Comparison of ENCODE assay signal across 28 cellular contexts in genomic region chr15:23628612-23629233, GRCh38. TPM values are rescaled to one million over a fixed set of nuclear protein-coding genes. Genes with fewer than 3 reads are reported as not detected.
DNase-seq lines count a peak whose midpoint lies in the region; ATAC-seq, FAIRE-seq and TF ChIP-seq lines count a peak whose summit lies in the region.
"Had no signal": no experiment of that assay in that cellular context is flagged by ENCODE, and none has a peak within 500 bp of the region (broad histone marks: within the 10 kb centered on the region; RNA-seq: fewer than 3 reads in every experiment).

No MANE protein-coding gene starts in this region.

- no peak for FAIRE-seq in kidney (lab: Jason Lieb, UNC)
- FAIRE-seq: H1, pancreas had no signal

- no peak overlapping the region for H3K4me2 ChIP-seq in HCT116 (ENCODE audit: low read length)
- H3K4me2 ChIP-seq: BLaER1 had no signal

- peaks cover 16% of the 10 kb centered on the region for H3K4me1 Mint-ChIP-seq in endodermal cell
- H3K4me1 Mint-ChIP-seq in progenitor cell of endocrine pancreas (ENCODE audit: low read depth), result peaks cover 26% of the 10 kb centered on the region
- H3K4me1 Mint-ChIP-seq: brain; natural killer cell; stimulated activated memory B cell treated with anti-CD40 and anti-IgM and Interleukin-4, amounts not matched to agents 10 μg/mL and 1 μg/mL and 100 μg/mL, for 72 hours had no signal

- no peaks in the 10 kb centered on the region for H4K20me1 ChIP-seq in HCT116 (ENCODE audit: insufficient read depth)
- H4K20me1 ChIP-seq: BLaER1 had no signal

- TF ChIP-seq CTCF in HCT116 (IDR thresholded peaks at IDR 0.05 in 2 of 3, conservative IDR thresholded peaks at IDR 0.05 in 1 of 3; ENCODE audit: borderline replicate concordance in 1 of 3, insufficient read depth in 1 of 3, low read depth in 2 of 3, low read length in 2 of 3) (no peak), endodermal cell (conservative IDR thresholded peaks at IDR 0.05) (no peak), progenitor cell of endocrine pancreas (IDR thresholded peaks at IDR 0.05; ENCODE audit: unreplicated experiment) (no peak), kidney (IDR thresholded peaks at IDR 0.05; ENCODE audit: borderline replicate concordance, extremely low read depth, insufficient read depth) (no peak)

- H3K36me3 Mint-ChIP-seq in endodermal cell (ENCODE audit: low read depth) (no peaks in the 10 kb centered on the region), progenitor cell of endocrine pancreas (ENCODE audit: insufficient read depth) (peaks cover 2% of the 10 kb centered on the region)
- H3K36me3 Mint-ChIP-seq: brain; natural killer cell; stimulated activated memory B cell treated with anti-CD40 and anti-IgM and Interleukin-4, amounts not matched to agents 10 μg/mL and 1 μg/mL and 100 μg/mL, for 72 hours had no signal

- peaks cover 68% of the 10 kb centered on the region for H3K9me3 Mint-ChIP-seq in endodermal cell
- peaks cover 28% of the 10 kb centered on the region for H3K9me3 Mint-ChIP-seq in progenitor cell of endocrine pancreas (ENCODE audit: low read depth)
- H3K9me3 Mint-ChIP-seq: activated naive CD4-positive, alpha-beta T cell treated with anti-CD3 and anti-CD28 coated beads for 36 hours had no signal

- H3K27me3 Mint-ChIP-seq in endodermal cell (ENCODE audit: insufficient read depth), result peaks cover 67% of the 10 kb centered on the region
- H3K27me3 Mint-ChIP-seq in progenitor cell of endocrine pancreas, result no peaks in the 10 kb centered on the region

- no peaks in the 10 kb centered on the region for H3K4me1 ChIP-seq in HCT116 (ENCODE audit: control insufficient read depth in 1 of 2, insufficient read depth in 2 of 2, low read length in 2 of 2)
- no peaks in the 10 kb centered on the region for H3K4me1 ChIP-seq in endodermal cell (ENCODE audit: control insufficient read depth, insufficient read depth, low read length)
- no peaks in the 10 kb centered on the region for H3K4me1 ChIP-seq in kidney (ENCODE audit: control insufficient read depth in 1 of 2, insufficient read depth in 1 of 2, low read depth in 1 of 2, low read length in 2 of 2)
- H3K4me1 ChIP-seq: BLaER1, pancreas, Peyer's patch had no signal

- H3K36me3 ChIP-seq in HCT116 (ENCODE audit: control insufficient read depth in 1 of 2, insufficient read depth in 2 of 2, low read length in 2 of 2), result no peaks in the 10 kb centered on the region
- H3K36me3 ChIP-seq in endodermal cell (ENCODE audit: control insufficient read depth, insufficient read depth, low read length), result no peaks in the 10 kb centered on the region
- no peaks in the 10 kb centered on the region for H3K36me3 ChIP-seq in kidney (ENCODE audit: control insufficient read depth in 1 of 2, insufficient read depth in 2 of 2, low read length in 2 of 2)
- H3K36me3 ChIP-seq: BLaER1, pancreas, Peyer's patch had no signal

- DNase-seq in HCT116 (ENCODE audit: low read depth, low spot score), result no peak
- peak; percentile 68 for DNase-seq in NCI-H146 treated with DMSO at 0.1 percent for 48 hours (lab: John Stamatoyannopoulos, UW; ENCODE audit: unreplicated experiment)
- peak; percentile 55 for DNase-seq in endodermal cell
- DNase-seq in progenitor cell of endocrine pancreas (ENCODE audit: low spot score, unreplicated experiment), result no peak
- no peak for DNase-seq in kidney
- no peak for DNase-seq in COLO829 (ENCODE audit: low spot score)
- DNase-seq: activated CD8-positive, alpha-beta T cell treated with anti-CD3 and anti-CD28 coated beads, Interleukin-2, amount 10 ng/mL, durations not matched to agents 7 days and 5 days; activated naive CD4-positive, alpha-beta T cell treated with anti-CD3 and anti-CD28 coated beads for 36 hours; cerebellar nuclear complex; foreskin melanocyte; GDM1; left cardiac atrium; natural killer cell; NCI-H1694 treated with DMSO at 0.1 percent for 48 hours; pancreas; Peyer's patch; retina; SHP77 treated with DMSO at 0.1 percent for 48 hours had no signal

- TF ChIP-seq RAD21 in HCT116 (IDR thresholded peaks at IDR 0.05; ENCODE audit: low read depth), result no peak

- H3K9me3 ChIP-seq in HCT116 (ENCODE audit: control insufficient read depth in 1 of 2, insufficient read depth in 1 of 2, low read depth in 1 of 2, low read length in 2 of 2) (no peaks in the 10 kb centered on the region), endodermal cell (ENCODE audit: control insufficient read depth, low read length) (peaks cover 16% of the 10 kb centered on the region), kidney (ENCODE audit: control insufficient read depth in 1 of 2, low read length in 2 of 2) (no peaks in the 10 kb centered on the region)
- H3K9me3 ChIP-seq: BLaER1, pancreas, Peyer's patch had no signal

- RAD21 ChIA-PET in HCT116 (lab: Charles Lee; ENCODE audit: low non-redundant PET in 1 of 2, low total read pairs in 2 of 2, uncharacterized antibody in 2 of 2, unreplicated experiment in 2 of 2), result no interaction called here

- H3K9me2 ChIP-seq in HCT116 (ENCODE audit: insufficient read depth), result no peaks in the 10 kb centered on the region

- H3K27me3 ChIP-seq in HCT116 (ENCODE audit: insufficient read depth, low read length), result no peaks in the 10 kb centered on the region
- H3K27me3 ChIP-seq in endodermal cell (ENCODE audit: control insufficient read depth, insufficient read depth, low read length, poor library complexity, severe bottlenecking), result no peaks in the 10 kb centered on the region
- H3K27me3 ChIP-seq: BLaER1, pancreas, Peyer's patch had no signal

- WGBS in endodermal cell (ENCODE audit: insufficient coverage in 1 of 2, insufficient read length in 1 of 2), 2 experiments, result 40 to 52% methylated on average over 2 to 12 of the region's 13 CpGs

- no TSS peak for BruUV-seq in HCT116 (replicated peaks; lab: Mats Ljungman, UMichigan)

- POLR2A ChIA-PET in HCT116 (lab: Charles Lee), result no interaction called here

- no peak overlapping the region for H3K9ac ChIP-seq in HCT116 (ENCODE audit: low read length)
- peak overlapping the region; percentile 33 for H3K9ac ChIP-seq in endodermal cell (ENCODE audit: extremely low read depth, low read length, poor library complexity, severe bottlenecking)
- H3K9ac ChIP-seq in kidney (ENCODE audit: low read length in 2 of 2), result no peak overlapping the region
- H3K9ac ChIP-seq: BLaER1 had no signal

- H3K27ac Mint-ChIP-seq in endodermal cell (no peak overlapping the region), progenitor cell of endocrine pancreas (peak overlapping the region; percentile 94)
- H3K27ac Mint-ChIP-seq: activated CD8-positive, alpha-beta T cell treated with anti-CD3 and anti-CD28 coated beads, Interleukin-2, amount 10 ng/mL, durations not matched to agents 7 days and 5 days; activated naive CD4-positive, alpha-beta T cell treated with anti-CD3 and anti-CD28 coated beads for 36 hours; brain; natural killer cell; stimulated activated memory B cell treated with anti-CD40 and anti-IgM and Interleukin-4, amounts not matched to agents 10 μg/mL and 1 μg/mL and 100 μg/mL, for 72 hours had no signal

- CTCF ChIA-PET in HCT116 (lab: Charles Lee), result interaction anchor here (1.1 kb wide), 1 partner anchor 131 kb away, joined by 6 read pairs; no protein-coding TSS in a partner anchor

- ATAC-seq in HCT116, result 0 out of 2 replicates have a peak, but pooled peaks have one; percentile 11
- no peak for ATAC-seq in GM18858 (IDR thresholded peaks at IDR 0.05; ENCODE audit: unreplicated experiment)
- ATAC-seq: activated CD8-positive, alpha-beta T cell treated with anti-CD3 and anti-CD28 coated beads, Interleukin-2, amount 10 ng/mL, durations not matched to agents 7 days and 5 days; left cardiac atrium; natural killer cell had no signal

- H3K79me2 ChIP-seq in HCT116 (ENCODE audit: insufficient read depth, low read length), result no peaks in the 10 kb centered on the region

- no peak for TF ChIP-seq POLR2A in HCT116 (IDR thresholded peaks at IDR 0.05; ENCODE audit: borderline replicate concordance, extremely low read depth, insufficient read depth, insufficient read length)

- intact Hi-C loops in HCT116 (cut with micrococcal nuclease), result no loop called here
- intact Hi-C loops in kidney (cut with DNase I), result no loop called here

- no peak overlapping the region for H3K27ac ChIP-seq in HCT116 (ENCODE audit: low read depth, low read length)
- no peak overlapping the region for H3K27ac ChIP-seq in endodermal cell (ENCODE audit: low read depth, low read length)
- no peak overlapping the region for H3K27ac ChIP-seq in kidney (ENCODE audit: low read depth in 2 of 2, low read length in 2 of 2)
- H3K27ac ChIP-seq: BLaER1, pancreas, Peyer's patch, skin epidermis had no signal

- no peak overlapping the region for H2AFZ ChIP-seq in HCT116 (ENCODE audit: low read depth, low read length, poor library complexity, severe bottlenecking)

- H3K4me3 ChIP-seq in HCT116 (replicated peaks in 1 of 2; ENCODE audit: low read depth in 1 of 2, low read length in 2 of 2), result no peak overlapping the region
- H3K4me3 ChIP-seq in endodermal cell (ENCODE audit: low read length), result peak overlapping the region; percentile 72
- no peak overlapping the region for H3K4me3 ChIP-seq in kidney (ENCODE audit: low read length in 2 of 2)
- H3K4me3 ChIP-seq: BLaER1, lung, pancreas, Peyer's patch, skin epidermis had no signal

- H3K4me3 Mint-ChIP-seq in endodermal cell (peak overlapping the region; percentile 6), progenitor cell of endocrine pancreas (ENCODE audit: low read depth) (peak overlapping the region; percentile 46)
- H3K4me3 Mint-ChIP-seq: activated CD8-positive, alpha-beta T cell treated with anti-CD3 and anti-CD28 coated beads, Interleukin-2, amount 10 ng/mL, durations not matched to agents 7 days and 5 days; activated naive CD4-positive, alpha-beta T cell treated with anti-CD3 and anti-CD28 coated beads for 36 hours; natural killer cell; stimulated activated memory B cell treated with anti-CD40 and anti-IgM and Interleukin-4, amounts not matched to agents 10 μg/mL and 1 μg/mL and 100 μg/mL, for 72 hours had no signal

TF ChIP-seq in HCT116, 20 proteins besides CTCF, POLR2A, EP300 and RAD21 (continues in another document):
- TF ChIP-seq FOSL1 (IDR thresholded peaks at IDR 0.05; ENCODE audit: low read depth), result no peak
- no peak for TF ChIP-seq POLR2AphosphoS5 (IDR thresholded peaks at IDR 0.05; ENCODE audit: low read depth, low read length)
- no peak for TF ChIP-seq EGR1 (IDR thresholded peaks at IDR 0.05; ENCODE audit: low read depth)
- no peak for TF ChIP-seq ELF1 (IDR thresholded peaks at IDR 0.05; ENCODE audit: borderline replicate concordance, low read depth)

RNA-seq across cellular contexts. Expression of gene MAGEL2, which starts 18.9 kb away (rescaled TPM):
- total RNA-seq in HCT116 (2021; ENCODE audit: unreplicated experiment) (not detected), endodermal cell (1 to 10 TPM; 7.2 to 7.6 TPM), progenitor cell of endocrine pancreas (14.3 and 16.1 TPM in 2 replicates), kidney (0.06 TPM)
- polyA plus RNA-seq in HCT116 (2012), result not detected in 2 replicates
- polyA plus RNA-seq in endodermal cell (2013, experiment 1 of 2), result 13.6 TPM
- 10.9 TPM for polyA plus RNA-seq in endodermal cell (2013, experiment 2 of 2)
- polyA plus RNA-seq in kidney (ENCODE audit: insufficient read depth, low read depth, low replicate concordance), result not detected
- total RNA-seq: activated CD8-positive, alpha-beta T cell treated with anti-CD3 and anti-CD28 coated beads, Interleukin-2, amount 10 ng/mL, durations not matched to agents 7 days and 5 days; activated naive CD4-positive, alpha-beta T cell treated with anti-CD3 and anti-CD28 coated beads for 36 hours; dermis blood vessel endothelial cell; natural killer cell; NCI-H460; T-helper 2 cell treated with Interferon-gamma antibody and Interleukin-4, amounts not matched to agents 100 ng/mL and 5 ng/mL, for 36 hours had no signal

RNA-seq across cellular contexts. Expression of gene NDN, which starts 58.4 kb away (rescaled TPM):
- not detected for total RNA-seq in HCT116 (2021; ENCODE audit: unreplicated experiment)
- polyA plus RNA-seq in HCT116 (2012), result not detected in 2 replicates
- total RNA-seq in endodermal cell, result 10 to 100 TPM; 40.3 to 41.8 TPM
- 104 TPM for polyA plus RNA-seq in endodermal cell (2013, experiment 1 of 2)
- 98.9 TPM for polyA plus RNA-seq in endodermal cell (2013, experiment 2 of 2)
- 46.9 and 51.8 TPM in 2 replicates for total RNA-seq in progenitor cell of endocrine pancreas
- 19.9 TPM for total RNA-seq in kidney
- polyA plus RNA-seq in kidney (ENCODE audit: insufficient read depth, low read depth, low replicate concordance), result 29.5 TPM

Comparison
In these comparisons a context has a peak if more than half of its experiments do, and no peak if none do; other contexts are left out.
1. DNase-seq: peak in NCI-H146 treated with DMSO at 0.1 percent for 48 hours (single experiment) and endodermal cell (single experiment); none in HCT116 (single experiment), progenitor cell of endocrine pancreas (single experiment), kidney (single experiment) and COLO829 (single experiment).
2. RNA of gene NDN, which starts 58.4 kb away (total RNA-seq): 46.9 to 51.8 TPM in progenitor cell of endocrine pancreas, 40.3 to 41.8 TPM in endodermal cell and 19.9 TPM in kidney (single experiment); not detected in HCT116 (single experiment); every median in the first group is over 10 times any median in the second.